Comparison of ENCODE assay signal across 1 cellular context in genomic region chr13:68066879-68067513, GRCh38.
TF ChIP-seq lines count a peak whose summit lies in the region.

No MANE protein-coding gene starts in this region.

TF ChIP-seq in GM23338, 12 proteins besides CTCF, POLR2A, EP300 and RAD21 (continued from another document):
- TF ChIP-seq REST (IDR thresholded peaks at IDR 0.05; ENCODE audit: unreplicated experiment): no peak
- TF ChIP-seq JUNB (IDR thresholded peaks at IDR 0.05; ENCODE audit: unreplicated experiment): no peak
- TF ChIP-seq ZNF331 (CRISPR knock-in tag; IDR thresholded peaks at IDR 0.05; ENCODE audit: low read depth): no peak
- TF ChIP-seq POLR2AphosphoS5 (IDR thresholded peaks at IDR 0.05; ENCODE audit: low read depth): no peak
- TF ChIP-seq EZH2 (IDR thresholded peaks at IDR 0.05; ENCODE audit: low read depth, unreplicated experiment): no peak
- no peak for TF ChIP-seq EZH2phosphoT487 (IDR thresholded peaks at IDR 0.05; ENCODE audit: unreplicated experiment)
- no peak for TF ChIP-seq STAT1 (IDR thresholded peaks at IDR 0.05; ENCODE audit: unreplicated experiment)
